In genomic region chr1:109427171-109427467, GRCh38 we compare ENCODE assay signal across 8 cellular contexts. TPM values are rescaled to one million over a fixed set of nuclear protein-coding genes. Genes with fewer than 3 reads are reported as not detected.
DNase-seq lines count a peak whose midpoint lies in the region; TF ChIP-seq lines count a peak whose summit lies in the region.

No MANE protein-coding gene starts in this region.

- H3K4me3 ChIP-seq in GM12875 (ENCODE audit: low read depth, low read length) (peak overlapping the region; percentile 97), SU-DHL-6 (ENCODE audit: insufficient read depth, low read length, poor library complexity, severe bottlenecking) (peak overlapping the region; percentile 77)

- peak overlapping the region; percentile 85 for H3K4me2 ChIP-seq in SU-DHL-6 (ENCODE audit: low read depth, low read length, poor library complexity, severe bottlenecking)

- DNase-seq in fibroblast of peridontal ligament (ENCODE audit: extremely low read depth) (peak; percentile 46), renal cortical epithelial cell (ENCODE audit: low read depth) (peak; percentile 7), HCEC 1CT (no peak), NCI-H1694 (lab: John Stamatoyannopoulos, UW) (no peak), ureter (ENCODE audit: low spot score) (no peak)
- DNase-seq in stimulated activated CD4-positive, alpha-beta T cell treated with anti-CD3 and anti-CD28 coated beads, Interleukin-4, amount 100 ng/mL, for 4 hours = no peak

- TF ChIP-seq CTCF in GM12875 (IDR thresholded peaks at IDR 0.05; ENCODE audit: borderline replicate concordance, insufficient read depth, low read depth, low read length) = no peak
- no peak for TF ChIP-seq CTCF in SU-DHL-6 (IDR thresholded peaks at IDR 0.05; ENCODE audit: insufficient read depth, low read length, poor library complexity, severe bottlenecking)

- peak overlapping the region; percentile 64 for H3K9ac ChIP-seq in SU-DHL-6 (ENCODE audit: low read length)

- no peaks in the 10 kb centered on the region for H3K36me3 ChIP-seq in SU-DHL-6 (ENCODE audit: low read length)

- no peaks in the 10 kb centered on the region for H3K9me3 ChIP-seq in SU-DHL-6 (ENCODE audit: insufficient read depth, low read length)

- peaks cover 4% of the 10 kb centered on the region for H3F3A ChIP-seq in SU-DHL-6 (ENCODE audit: insufficient read depth)

- H3K79me2 ChIP-seq in SU-DHL-6 (ENCODE audit: insufficient read depth, low read length) = peaks cover 40% of the 10 kb centered on the region

- H2AFZ ChIP-seq in SU-DHL-6 (ENCODE audit: low read depth, low read length, severe bottlenecking) = peak overlapping the region; percentile 26

- no peaks in the 10 kb centered on the region for H3K27me3 ChIP-seq in SU-DHL-6 (ENCODE audit: low read length)

- H3K27ac ChIP-seq in SU-DHL-6 (ENCODE audit: low read depth, low read length) = no peak overlapping the region

- no peaks in the 10 kb centered on the region for H4K20me1 ChIP-seq in SU-DHL-6 (ENCODE audit: low read depth, low read length)

- no peaks in the 10 kb centered on the region for H3K9me2 ChIP-seq in SU-DHL-6 (replicated peaks; ENCODE audit: insufficient read depth, low read length)

RNA-seq across cellular contexts. Expression of gene PSMA5, which starts 0.9 kb away (rescaled TPM):
- total RNA-seq in renal cortical epithelial cell (60.9 and 93.9 TPM in 2 replicates), ureter (78.1 TPM)

RNA-seq across cellular contexts. Expression of gene SORT1, which starts 29.4 kb away (rescaled TPM):
- total RNA-seq in renal cortical epithelial cell (53.0 and 96.6 TPM in 2 replicates), ureter (63.8 TPM)

RNA-seq across cellular contexts. Expression of gene SYPL2, which starts 39.2 kb away (rescaled TPM):
- total RNA-seq in renal cortical epithelial cell (0.45 TPM in 1 of 2 replicates, not detected in the other), ureter (2.0 TPM)

RNA-seq across cellular contexts. Expression of gene ATXN7L2, which starts 56.6 kb away (rescaled TPM):
- total RNA-seq in renal cortical epithelial cell (1.5 and 1.6 TPM in 2 replicates), ureter (6.0 TPM)

Comparison
In these comparisons a context has a peak if more than half of its experiments do, and no peak if none do; other contexts are left out.
1. DNase-seq: peak in fibroblast of peridontal ligament (single experiment) and renal cortical epithelial cell (single experiment); none in HCEC 1CT (single experiment), NCI-H1694 (single experiment), stimulated activated CD4-positive, alpha-beta T cell treated with anti-CD3 and anti-CD28 coated beads, Interleukin-4, amount 100 ng/mL, for 4 hours (0 of 2) and ureter (single experiment).